ENCODE assay signal across 8 cellular contexts in the genomic region with DNA sequence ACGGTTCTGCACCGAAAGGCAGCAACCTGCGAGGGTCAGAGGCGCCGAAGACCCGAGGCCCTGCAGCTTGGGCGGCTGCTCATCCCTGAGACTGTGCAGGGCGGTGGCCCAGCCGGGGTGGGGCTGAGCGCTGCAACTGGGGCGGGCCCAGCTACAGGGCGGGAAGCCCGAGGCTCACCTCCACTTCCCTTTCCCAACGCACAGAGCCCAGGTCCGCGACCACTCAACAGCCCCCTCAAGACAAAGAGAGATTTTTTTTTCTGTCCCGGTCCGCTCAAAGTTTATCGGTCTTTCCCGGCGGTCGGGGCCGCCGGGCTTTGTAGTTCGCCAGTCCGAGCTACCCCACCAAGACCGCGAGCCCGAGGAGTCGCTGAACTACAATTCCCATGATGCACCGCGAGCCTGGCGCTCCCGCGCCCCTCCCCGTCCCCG. TPM values are rescaled to one million over a fixed set of nuclear protein-coding genes. Genes with fewer than 3 reads are reported as not detected.
DNase-seq lines count a peak whose midpoint lies in the region; ATAC-seq and TF ChIP-seq lines count a peak whose summit lies in the region.

No MANE protein-coding gene starts in this region.

- H3K4me1 Mint-ChIP-seq in type B pancreatic cell (ENCODE audit: unreplicated experiment) = peaks cover 30% of the 10 kb centered on the region

- peak overlapping the region; percentile 88 for H3K4me3 Mint-ChIP-seq in type B pancreatic cell

- in situ Hi-C loops in GM13977 (cut with MboI; ENCODE audit: low pct_unique_long_range_greater_than_20kb, low sequenced_read_pairs, unreplicated experiment) = no loop called here

- TF ChIP-seq CTCF in GM13977 (IDR thresholded peaks at IDR 0.05; ENCODE audit: extremely low read depth, insufficient read depth, missing control alignments) (no peak), type B pancreatic cell (conservative IDR thresholded peaks at IDR 0.05) (no peak)

- H3K27me3 Mint-ChIP-seq in type B pancreatic cell = no peaks in the 10 kb centered on the region

- intact Hi-C loops in left cardiac atrium (cut with DNase I) = loop anchor here in 1 of 2 donors (2.0 kb wide), 1 partner anchor 34 kb away; no protein-coding TSS in a partner anchor

- DNase-seq in GM13977 (ENCODE audit: low spot score) (peak; percentile 91), NCI-H146 (lab: John Stamatoyannopoulos, UW) (peak; percentile 95), T follicular helper cell (ENCODE audit: low read depth) (peak; percentile 84), amniotic epithelial cell (ENCODE audit: low read depth) (peak; percentile 89), left cardiac atrium (peak; percentile 96), pons (ENCODE audit: low spot score) (peak; percentile 92), type B pancreatic cell (ENCODE audit: extremely low spot score, unreplicated experiment) (peak; percentile 94)

- H3K9me3 Mint-ChIP-seq in type B pancreatic cell = no peaks in the 10 kb centered on the region

- ATAC-seq in HG02870 (IDR thresholded peaks at IDR 0.05; ENCODE audit: unreplicated experiment) (peak; percentile 89), left cardiac atrium (peak; percentile 96 to 97)

- H3K27ac Mint-ChIP-seq in type B pancreatic cell = peak overlapping the region; percentile 50

- no peaks in the 10 kb centered on the region for H3K36me3 Mint-ChIP-seq in type B pancreatic cell

RNA-seq across cellular contexts. Expression of gene KATNAL1, which starts 0.6 kb away (rescaled TPM):
- total RNA-seq in left cardiac atrium (10 to 100 TPM; 41.9 to 42.1 TPM), type B pancreatic cell (ENCODE audit: low replicate concordance) (9.3 and 20.2 TPM in 2 replicates)

Comparison
In these comparisons a context has a peak if more than half of its experiments do, and no peak if none do; other contexts are left out.
1. Peak in every context shown above with its lines: DNase-seq and ATAC-seq.